In the genomic region with DNA sequence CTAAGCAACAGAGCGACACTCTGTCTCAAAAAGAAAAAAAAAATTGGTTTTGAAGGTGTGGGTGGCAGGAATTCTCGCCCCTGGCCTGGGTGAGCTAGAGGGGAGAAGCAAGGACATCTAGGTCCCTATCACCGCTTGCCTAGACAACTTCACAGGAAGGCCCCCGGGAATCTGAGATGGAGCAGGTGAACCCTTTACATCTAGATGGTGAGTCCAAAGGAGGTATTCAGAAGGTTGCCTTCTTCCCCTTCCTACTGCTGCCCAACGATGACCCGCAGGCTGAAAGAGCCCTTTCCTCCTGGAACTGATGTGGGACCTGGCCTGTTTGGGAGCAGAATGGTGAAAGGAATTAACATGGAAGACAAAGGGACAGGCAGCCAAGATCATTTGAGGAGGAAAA, we compare ENCODE assay signal across 22 cellular contexts. TPM values are rescaled to one million over a fixed set of nuclear protein-coding genes. Genes with fewer than 3 reads are reported as not detected.
A peak's percentile ranks its signal among the peaks of the same experiment; 100 is the strongest.
DNase-seq lines count a peak whose midpoint lies in the region; FAIRE-seq and TF ChIP-seq lines count a peak whose summit lies in the region.
"Had no signal": no experiment of that assay in that cellular context is flagged by ENCODE, and none has a peak within 500 bp of the region (broad histone marks: within the 10 kb centered on the region; RNA-seq: fewer than 3 reads in every experiment).

No MANE protein-coding gene starts in this region.

- H2AFZ ChIP-seq in neural progenitor cell (replicated peaks) (no peak overlapping the region), OCI-LY7 (ENCODE audit: low read length) (no peak overlapping the region)
- H2AFZ ChIP-seq: GM23248 had no signal

- peak; percentile 9 for FAIRE-seq in urothelium cell line (lab: Jason Lieb, UNC)
- FAIRE-seq: D721Med, GM12878, GM19239, H1 had no signal

- peak overlapping the region; percentile 74 for H3K27ac Mint-ChIP-seq in neural progenitor cell
- H3K27ac Mint-ChIP-seq: B cell; CD4-positive, alpha-beta T cell had no signal

- no peak overlapping the region for H3K4me2 ChIP-seq in neural progenitor cell
- no peak overlapping the region for H3K4me2 ChIP-seq in OCI-LY7 (ENCODE audit: low read length)
- H3K4me2 ChIP-seq: BLaER1 had no signal

- H3K4me1 ChIP-seq in esophagus muscularis mucosa (peaks cover 6 to 12% (median 7%) of the 10 kb centered on the region in 4 donors), neural progenitor cell (peaks cover 32% of the 10 kb centered on the region), OCI-LY7 (ENCODE audit: insufficient read depth, low read length, poor library complexity, severe bottlenecking) (peaks cover 6% of the 10 kb centered on the region)

- no peak for TF ChIP-seq EP300 in esophagus muscularis mucosa (IDR thresholded peaks at IDR 0.05)

- no peaks in the 10 kb centered on the region for H3K9me2 ChIP-seq in OCI-LY7 (ENCODE audit: insufficient read depth, low read length)

- H3K79me2 ChIP-seq in neural progenitor cell (ENCODE audit: low read depth) (no peaks in the 10 kb centered on the region), OCI-LY7 (ENCODE audit: insufficient read depth, low read depth, low read length) (no peaks in the 10 kb centered on the region)

- CTCF ChIA-PET in OCI-LY7 (lab: Charles Lee; ENCODE audit: unreplicated experiment) = no interaction called here

- DNase-seq in esophagus muscularis mucosa (ENCODE audit: extremely low spot score) = peak; percentile 80
- no peak for DNase-seq in neural progenitor cell (ENCODE audit: low spot score)
- DNase-seq in urothelium cell line (ENCODE audit: low spot score) = no peak
- no peak for DNase-seq in OCI-LY7 (ENCODE audit: low spot score)
- no peak for DNase-seq in 8988T
- no peak for DNase-seq in superior temporal gyrus (ENCODE audit: extremely low spot score)
- DNase-seq: CD4-positive, alpha-beta T cell; CD8-positive, alpha-beta memory T cell; DMS 273 treated with DMSO at 0.1 percent for 48 hours; DMS79; EL; GDM1; GM23248; H7; HCEC 1CT had no signal

- H3K4me1 Mint-ChIP-seq in neural progenitor cell = peaks cover 47% of the 10 kb centered on the region
- H3K4me1 Mint-ChIP-seq: CD8-positive, alpha-beta memory T cell had no signal

- H3K27me3 ChIP-seq in esophagus muscularis mucosa = no peaks in the 10 kb centered on the region
- no peaks in the 10 kb centered on the region for H3K27me3 ChIP-seq in neural progenitor cell
- H3K27me3 ChIP-seq: BLaER1 had no signal

- no peak overlapping the region for H3K9ac ChIP-seq in neural progenitor cell
- H3K9ac ChIP-seq: BLaER1, GM23248 had no signal

- no peaks in the 10 kb centered on the region for H3K9me3 ChIP-seq in esophagus muscularis mucosa
- H3K9me3 ChIP-seq in neural progenitor cell (ENCODE audit: low read depth) = no peaks in the 10 kb centered on the region
- H3K9me3 ChIP-seq in OCI-LY7 (ENCODE audit: low read length) = no peaks in the 10 kb centered on the region
- H3K9me3 ChIP-seq: BLaER1 had no signal

- peaks cover 7% of the 10 kb centered on the region for H3K27me3 Mint-ChIP-seq in neural progenitor cell (ENCODE audit: insufficient read depth, low read depth)
- H3K27me3 Mint-ChIP-seq: B cell; CD4-positive, alpha-beta T cell; CD8-positive, alpha-beta memory T cell had no signal

- H4K20me1 ChIP-seq in neural progenitor cell (ENCODE audit: low read depth) = no peaks in the 10 kb centered on the region
- H4K20me1 ChIP-seq in OCI-LY7 (ENCODE audit: insufficient read depth, low read length) = no peaks in the 10 kb centered on the region
- H4K20me1 ChIP-seq: BLaER1 had no signal

- POLR2A ChIA-PET in OCI-LY7 (lab: Charles Lee) = interaction anchor here (0.6 kb wide), 1 partner anchor 256 kb away, joined by 3 read pairs; no protein-coding TSS in a partner anchor

- no peaks in the 10 kb centered on the region for H3K36me3 Mint-ChIP-seq in neural progenitor cell
- H3K36me3 Mint-ChIP-seq: CD8-positive, alpha-beta memory T cell had no signal

- TF ChIP-seq POLR2A in esophagus muscularis mucosa (IDR thresholded peaks at IDR 0.05; ENCODE audit: low read depth) = no peak

- H3K36me3 ChIP-seq in esophagus muscularis mucosa = no peaks in the 10 kb centered on the region
- H3K36me3 ChIP-seq in neural progenitor cell = no peaks in the 10 kb centered on the region
- H3K36me3 ChIP-seq in OCI-LY7 (ENCODE audit: insufficient read depth, low read length) = no peaks in the 10 kb centered on the region
- H3K36me3 ChIP-seq: BLaER1 had no signal

- no peak overlapping the region for H3K4me3 Mint-ChIP-seq in neural progenitor cell
- H3K4me3 Mint-ChIP-seq: B cell; CD4-positive, alpha-beta T cell; CD8-positive, alpha-beta memory T cell had no signal

- BruUV-seq in OCI-LY7 (replicated peaks; lab: Mats Ljungman, UMichigan) = no TSS peak

- 90% methylated on average over 6 of the region's 6 CpGs for WGBS in esophagus muscularis mucosa

- intact Hi-C loops in esophagus muscularis mucosa (cut with DNase I) (no loop called here), OCI-LY7 (cut with micrococcal nuclease; ENCODE audit: unreplicated experiment) (no loop called here)

- H3F3A ChIP-seq in neural progenitor cell (ENCODE audit: low read depth) = peaks cover 41% of the 10 kb centered on the region

- H3K4me3 ChIP-seq in esophagus muscularis mucosa (no peak overlapping the region), neural progenitor cell (no peak overlapping the region), OCI-LY7 (ENCODE audit: low read depth, low read length, poor library complexity, severe bottlenecking) (no peak overlapping the region)
- H3K4me3 ChIP-seq: BLaER1, GM12878, GM23248 had no signal

- no peak overlapping the region for H3K27ac ChIP-seq in esophagus muscularis mucosa (replicated peaks in 1 of 4)
- no peak overlapping the region for H3K27ac ChIP-seq in neural progenitor cell
- no peak overlapping the region for H3K27ac ChIP-seq in OCI-LY7 (ENCODE audit: low read depth, low read length, poor library complexity, severe bottlenecking)
- H3K27ac ChIP-seq: BLaER1, C4-2B, GM23248 had no signal

- H3K9me3 Mint-ChIP-seq in neural progenitor cell = no peaks in the 10 kb centered on the region
- H3K9me3 Mint-ChIP-seq: CD4-positive, alpha-beta T cell; CD8-positive, alpha-beta memory T cell had no signal

- TF ChIP-seq CTCF in esophagus muscularis mucosa (IDR thresholded peaks at IDR 0.05) (no peak), neural progenitor cell (IDR thresholded peaks at IDR 0.05) (no peak), OCI-LY7 (conservative IDR thresholded peaks at IDR 0.05; ENCODE audit: low read length) (no peak)

RNA-seq across cellular contexts. Expression of a gene that starts 1.3 kb away (rescaled TPM):
- not detected for total RNA-seq in esophagus muscularis mucosa
- 0.84 and 1.0 TPM in 2 replicates for total RNA-seq in neural progenitor cell (ENCODE audit: low replicate concordance)
- not detected in 2 replicates for total RNA-seq in OCI-LY7 (2014; rRNA removed; shearing (Covaris generic))
- total RNA-seq in OCI-LY7 (2022) = not detected in 2 replicates
- total RNA-seq: B cell; CD4-positive, alpha-beta T cell; CD8-positive, alpha-beta memory T cell; GM12878; GM23248; H1; H7 had no signal

RNA-seq across cellular contexts. Expression of a gene that starts 48.5 kb away (rescaled TPM):
- total RNA-seq in esophagus muscularis mucosa (10 to 100 TPM; 27.6 to 37.6 (median 30.5) TPM), neural progenitor cell (ENCODE audit: low replicate concordance) (56.4 and 90.7 TPM in 2 replicates), OCI-LY7 (2022) (70.4 and 71.4 TPM in 2 replicates)
- total RNA-seq in OCI-LY7 (2014; rRNA removed; shearing (Covaris generic)) = 36.0 and 37.1 TPM in 2 replicates
